In genomic region chr9:130040901-130041647, GRCh38 we compare ENCODE assay signal across 9 cellular contexts. TPM values are rescaled to one million over a fixed set of nuclear protein-coding genes. Genes with fewer than 3 reads are reported as not detected.
DNase-seq lines count a peak whose midpoint lies in the region; ATAC-seq and TF ChIP-seq lines count a peak whose summit lies in the region.
"Had no signal": no experiment of that assay in that cellular context is flagged by ENCODE, and none has a peak within 500 bp of the region (broad histone marks: within the 10 kb centered on the region; RNA-seq: fewer than 3 reads in every experiment).

No MANE protein-coding gene starts in this region.

- H3K4me1 ChIP-seq in CD8-positive, alpha-beta memory T cell (ENCODE audit: insufficient read depth, low read length), result peaks cover 48% of the 10 kb centered on the region
- H3K4me1 ChIP-seq in OCI-LY7 (ENCODE audit: insufficient read depth, low read length, poor library complexity, severe bottlenecking) (peaks cover 65% of the 10 kb centered on the region), endocrine pancreas (ENCODE audit: control insufficient read depth, insufficient read depth, low read length) (peaks cover 4% of the 10 kb centered on the region), parathyroid adenoma (no peaks in the 10 kb centered on the region)

- CTCF ChIA-PET in CD8-positive, alpha-beta memory T cell (lab: Charles Lee), result interaction anchor here (0.7 to 2.2 kb wide), 9 partner anchors 12 to 156 kb away, joined by 3 to 6 read pairs (median 4); no protein-coding TSS in a partner anchor
- CTCF ChIA-PET in OCI-LY7 (lab: Charles Lee; ENCODE audit: unreplicated experiment), result no interaction called here

- in situ Hi-C loops in ACHN (cut with HindIII; ENCODE audit: low pct_ligation_motif_present, low pct_unique_long_range_greater_than_20kb, low sequenced_read_pairs), result no loop called here

- no peak for TF ChIP-seq CTCF in OCI-LY7 (conservative IDR thresholded peaks at IDR 0.05; ENCODE audit: low read length)
- no peak for TF ChIP-seq CTCF in parathyroid adenoma (IDR thresholded peaks at IDR 0.05)
- no peak for TF ChIP-seq CTCF in GM20000 (IDR thresholded peaks at IDR 0.05; ENCODE audit: extremely low read depth, missing control alignments)

- intact Hi-C loops in OCI-LY7 (cut with micrococcal nuclease; ENCODE audit: unreplicated experiment), result loop anchor here (1.0 to 10.0 kb wide), 3 partner anchors 78 to 1356 kb away; partner anchors contain the start of gene SET

- H3K36me3 Mint-ChIP-seq in CD8-positive, alpha-beta memory T cell, result peaks cover 0 to 25% (median 6%) of the 10 kb centered on the region in 3 donors

- H3K36me3 ChIP-seq in CD8-positive, alpha-beta memory T cell (ENCODE audit: insufficient read depth, low read length), result no peaks in the 10 kb centered on the region
- peaks cover 11% of the 10 kb centered on the region for H3K36me3 ChIP-seq in OCI-LY7 (ENCODE audit: insufficient read depth, low read length)
- no peaks in the 10 kb centered on the region for H3K36me3 ChIP-seq in endocrine pancreas (ENCODE audit: control insufficient read depth, insufficient read depth, low read length)
- H3K36me3 ChIP-seq in parathyroid adenoma (ENCODE audit: control insufficient read depth, insufficient read depth, low read length), result no peaks in the 10 kb centered on the region

- H3K9me2 ChIP-seq in OCI-LY7 (ENCODE audit: insufficient read depth, low read length), result no peaks in the 10 kb centered on the region

- H3K9me3 Mint-ChIP-seq in CD8-positive, alpha-beta memory T cell, result peaks cover 0 to 3% (median 0%) of the 10 kb centered on the region in 5 donors

- H3K4me2 ChIP-seq in OCI-LY7 (ENCODE audit: low read length), result peak overlapping the region; percentile 96
- peak overlapping the region; percentile 89 for H3K4me2 ChIP-seq in parathyroid adenoma (ENCODE audit: low read length)

- POLR2A ChIA-PET in CD8-positive, alpha-beta memory T cell (lab: Charles Lee), result interaction anchor here (0.6 to 2.7 kb wide), 10 partner anchors 12 to 1963 kb away, joined by 3 to 15 read pairs (median 4); partner anchors contain the start of gene GPR107
- POLR2A ChIA-PET in OCI-LY7 (lab: Charles Lee), result interaction anchor here (0.6 to 3.8 kb wide), 10 partner anchors 10 to 154 kb away, joined by 3 to 22 read pairs (median 4); no protein-coding TSS in a partner anchor

- H3K27me3 ChIP-seq in CD8-positive, alpha-beta memory T cell (ENCODE audit: insufficient read depth, low read length, poor library complexity, severe bottlenecking), result no peaks in the 10 kb centered on the region
- H3K27me3 ChIP-seq in endocrine pancreas (ENCODE audit: control insufficient read depth, insufficient read depth, low read length) (no peaks in the 10 kb centered on the region), parathyroid adenoma (ENCODE audit: control insufficient read depth, insufficient read depth, low read length) (no peaks in the 10 kb centered on the region)

- H3K79me2 ChIP-seq in OCI-LY7 (ENCODE audit: insufficient read depth, low read depth, low read length), result peaks cover 76% of the 10 kb centered on the region
- peaks cover 11% of the 10 kb centered on the region for H3K79me2 ChIP-seq in parathyroid adenoma

- ATAC-seq in GM21723 (IDR thresholded peaks at IDR 0.05; ENCODE audit: unreplicated experiment), result no peak
- no peak for ATAC-seq in HG03442 (IDR thresholded peaks at IDR 0.05; ENCODE audit: unreplicated experiment)

- H3K27ac Mint-ChIP-seq in CD8-positive, alpha-beta memory T cell, result peak overlapping the region; percentile 95 to 99 (median 99)

- no peak overlapping the region for H3K9ac ChIP-seq in endocrine pancreas (ENCODE audit: control insufficient read depth, insufficient read depth, low read length)
- no peak overlapping the region for H3K9ac ChIP-seq in parathyroid adenoma

- no peak for DNase-seq in CD8-positive, alpha-beta memory T cell
- no peak for DNase-seq in OCI-LY7 (ENCODE audit: low spot score)
- DNase-seq in GM20000 (ENCODE audit: low spot score), result no peak
- DNase-seq in ACHN, result no peak
- DNase-seq: KBM-7 had no signal

- peak overlapping the region; percentile 94 to 100 (median 99) for H3K4me3 Mint-ChIP-seq in CD8-positive, alpha-beta memory T cell

- H3K27ac ChIP-seq in CD8-positive, alpha-beta memory T cell (ENCODE audit: low read depth, low read length), result peak overlapping the region; percentile 86
- H3K27ac ChIP-seq in OCI-LY7 (ENCODE audit: low read depth, low read length, poor library complexity, severe bottlenecking), result peak overlapping the region; percentile 98
- H3K27ac ChIP-seq in parathyroid adenoma, result no peak overlapping the region

- no TSS peak for BruUV-seq in OCI-LY7 (replicated peaks; lab: Mats Ljungman, UMichigan)

- peaks cover 69 to 80% (median 73%) of the 10 kb centered on the region in 3 donors for H3K4me1 Mint-ChIP-seq in CD8-positive, alpha-beta memory T cell

- H3K4me3 ChIP-seq in CD8-positive, alpha-beta memory T cell (ENCODE audit: low read length), result peak overlapping the region; percentile 94
- H3K4me3 ChIP-seq in OCI-LY7 (ENCODE audit: low read depth, low read length, poor library complexity, severe bottlenecking) (peak overlapping the region; percentile 94), endocrine pancreas (ENCODE audit: control insufficient read depth, insufficient read depth, low read length) (peak overlapping the region; percentile 80), parathyroid adenoma (ENCODE audit: low read depth, low read length) (peak overlapping the region; percentile 73)

- H3K9me3 ChIP-seq in CD8-positive, alpha-beta memory T cell (ENCODE audit: low read length), result no peaks in the 10 kb centered on the region
- H3K9me3 ChIP-seq in OCI-LY7 (ENCODE audit: low read length), result no peaks in the 10 kb centered on the region
- H3K9me3 ChIP-seq in endocrine pancreas (ENCODE audit: control insufficient read depth, low read length), result no peaks in the 10 kb centered on the region
- no peaks in the 10 kb centered on the region for H3K9me3 ChIP-seq in parathyroid adenoma (ENCODE audit: control insufficient read depth, low read length)

- H4K20me1 ChIP-seq in OCI-LY7 (ENCODE audit: insufficient read depth, low read length), result peaks cover 5% of the 10 kb centered on the region; the same call in 1 of the 2 replicates

- H3K27me3 Mint-ChIP-seq in CD8-positive, alpha-beta memory T cell, result peaks cover 0 to 8% of the 10 kb centered on the region in 2 donors

- H2AFZ ChIP-seq in OCI-LY7 (ENCODE audit: low read length), result no peak overlapping the region
- no peak overlapping the region for H2AFZ ChIP-seq in parathyroid adenoma

RNA-seq across cellular contexts. Expression of gene FNBP1, which starts 1.9 kb away (rescaled TPM):
- total RNA-seq in CD8-positive, alpha-beta memory T cell, result 100 to 1,000 TPM; 226 to 230 TPM
- polyA plus RNA-seq in CD8-positive, alpha-beta memory T cell, result 176 TPM
- total RNA-seq in OCI-LY7 (2014; rRNA removed; shearing (Covaris generic)), result 93.3 and 117 TPM in 2 replicates
- 164 and 168 TPM in 2 replicates for total RNA-seq in OCI-LY7 (2022)

RNA-seq across cellular contexts. Expression of gene GPR107, which starts 12.6 kb away (rescaled TPM):
- 10 to 100 TPM; 21.3 to 21.4 TPM for total RNA-seq in CD8-positive, alpha-beta memory T cell
- polyA plus RNA-seq in CD8-positive, alpha-beta memory T cell, result 4.2 TPM
- 8.7 and 10.4 TPM in 2 replicates for total RNA-seq in OCI-LY7 (2014; rRNA removed; shearing (Covaris generic))
- total RNA-seq in OCI-LY7 (2022), result 24.3 and 28.8 TPM in 2 replicates
